Comparison of ENCODE assay signal across 8 cellular contexts in the genomic region with DNA sequence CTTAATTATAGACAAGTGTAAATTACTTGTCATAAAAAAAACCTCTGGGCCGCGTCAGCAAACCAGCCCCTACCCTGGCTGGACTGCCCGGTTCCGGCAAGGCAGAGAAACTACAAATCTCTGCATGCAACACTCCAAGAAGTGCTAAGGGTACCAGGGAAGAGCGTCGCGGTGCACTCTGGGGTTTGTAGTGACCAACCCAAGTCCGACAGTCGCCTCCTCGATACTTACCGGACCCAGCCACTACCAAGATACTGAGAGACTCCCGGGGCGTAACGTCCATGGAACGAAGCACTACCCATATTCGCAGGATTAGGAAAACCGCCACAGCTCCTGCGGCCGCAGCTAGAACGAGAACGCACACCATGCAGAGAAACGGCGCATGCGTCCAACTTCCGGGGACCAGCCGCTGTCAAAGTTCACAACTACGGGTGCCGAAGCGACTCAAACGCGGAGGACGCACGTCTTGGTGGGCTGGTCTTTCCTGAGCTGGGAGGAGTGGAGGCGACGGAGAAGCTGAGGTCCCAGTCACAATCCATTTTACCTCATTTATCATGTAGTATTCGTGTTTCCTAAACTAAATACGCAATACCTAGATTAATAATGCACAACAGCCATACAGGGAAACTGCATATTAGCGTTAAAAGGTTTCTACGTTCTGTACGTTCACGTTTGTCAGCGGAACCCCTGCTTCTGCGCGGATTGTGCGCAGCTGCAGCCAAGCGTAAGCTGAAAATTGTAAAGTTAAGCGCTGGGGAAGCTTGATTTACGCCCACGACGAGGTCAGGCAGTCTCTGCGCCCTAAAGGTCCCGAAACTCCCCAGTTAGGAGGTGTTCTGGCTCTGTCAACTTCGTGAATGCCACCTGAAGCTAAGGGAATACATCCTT. TPM values are rescaled to one million over a fixed set of nuclear protein-coding genes. Genes with fewer than 3 reads are reported as not detected.
DNase-seq lines count a peak whose midpoint lies in the region; ATAC-seq lines count a peak whose summit lies in the region.

A gene with protein sequence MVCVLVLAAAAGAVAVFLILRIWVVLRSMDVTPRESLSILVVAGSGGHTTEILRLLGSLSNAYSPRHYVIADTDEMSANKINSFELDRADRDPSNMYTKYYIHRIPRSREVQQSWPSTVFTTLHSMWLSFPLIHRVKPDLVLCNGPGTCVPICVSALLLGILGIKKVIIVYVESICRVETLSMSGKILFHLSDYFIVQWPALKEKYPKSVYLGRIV (minus strand): TSS at position 420 of the 888 bp plus-strand sequence. CDS start 53 bp downstream, at position 367.

- DNase-seq in NCI-H2029 treated with DMSO at 0.1 percent for 48 hours (lab: John Stamatoyannopoulos, UW) (peak; percentile 98), T1000 (lab: John Stamatoyannopoulos, UW) (peak; percentile 86), astrocyte of the hippocampus (ENCODE audit: low read depth, low spot score) (peak; percentile 98), hippocampal formation (lab: John Stamatoyannopoulos, UW) (peak; percentile 91 to 97), renal cortical epithelial cell (ENCODE audit: low read depth) (peak; percentile 93), cortex of kidney (lab: John Stamatoyannopoulos, UW) (no peak)

- peak; percentile 95 for ATAC-seq in GM18508 (IDR thresholded peaks at IDR 0.05; ENCODE audit: insufficient read depth, unreplicated experiment)
- ATAC-seq in HG03025 (IDR thresholded peaks at IDR 0.05; ENCODE audit: low FRiP score, unreplicated experiment) = peak; percentile 97

RNA-seq across cellular contexts. Expression of the gene that starts here (rescaled TPM):
- 1.5 and 1.7 TPM in 2 replicates for total RNA-seq in renal cortical epithelial cell
